8 cellular contexts compared by ENCODE assay signal in genomic region chr17:57739402-57740224, GRCh38. TPM values are rescaled to one million over a fixed set of nuclear protein-coding genes. Genes with fewer than 3 reads are reported as not detected.
DNase-seq lines count a peak whose midpoint lies in the region; ATAC-seq and TF ChIP-seq lines count a peak whose summit lies in the region.

No MANE protein-coding gene starts in this region.

- H3K27me3 Mint-ChIP-seq in CD4-positive, alpha-beta T cell, result no peaks in the 10 kb centered on the region
- peaks cover 70% of the 10 kb centered on the region for H3K27me3 Mint-ChIP-seq in progenitor cell of endocrine pancreas

- TF ChIP-seq CTCF in CD4-positive, alpha-beta T cell (IDR thresholded peaks at IDR 0.05), result peak; percentile 17
- TF ChIP-seq CTCF in progenitor cell of endocrine pancreas (IDR thresholded peaks at IDR 0.05; ENCODE audit: unreplicated experiment), result peak; percentile 35

- no peak overlapping the region for H3K27ac Mint-ChIP-seq in CD4-positive, alpha-beta T cell
- H3K27ac Mint-ChIP-seq in progenitor cell of endocrine pancreas, result no peak overlapping the region

- no peaks in the 10 kb centered on the region for H3K27me3 ChIP-seq in CD4-positive, alpha-beta T cell (ENCODE audit: control insufficient read depth, insufficient read depth, low read length)

- H3K36me3 Mint-ChIP-seq in CD4-positive, alpha-beta T cell (ENCODE audit: low read depth), result no peaks in the 10 kb centered on the region
- H3K36me3 Mint-ChIP-seq in progenitor cell of endocrine pancreas (ENCODE audit: insufficient read depth), result no peaks in the 10 kb centered on the region

- no peak for ATAC-seq in CD4-positive, alpha-beta T cell (ENCODE audit: poor library complexity)
- no peak for ATAC-seq in GM19467 (IDR thresholded peaks at IDR 0.05; ENCODE audit: unreplicated experiment)

- POLR2A ChIA-PET in CD4-positive, alpha-beta T cell (lab: Charles Lee), result no interaction called here

- intact Hi-C loops in CD4-positive, alpha-beta T cell (cut with DNase I, micrococcal nuclease), result no loop called here

- H3K27ac ChIP-seq in CD4-positive, alpha-beta T cell (ENCODE audit: low read depth, low read length), result no peak overlapping the region

- H3K9me3 ChIP-seq in CD4-positive, alpha-beta T cell (ENCODE audit: control insufficient read depth, low read length), result no peaks in the 10 kb centered on the region

- CTCF ChIA-PET in CD4-positive, alpha-beta T cell (lab: Charles Lee), result interaction anchor here (0.8 kb wide), 1 partner anchor 8 kb away, joined by 3 read pairs; no protein-coding TSS in a partner anchor

- H3K4me1 Mint-ChIP-seq in CD4-positive, alpha-beta T cell (ENCODE audit: low read depth), result no peaks in the 10 kb centered on the region
- no peaks in the 10 kb centered on the region for H3K4me1 Mint-ChIP-seq in progenitor cell of endocrine pancreas (ENCODE audit: low read depth)

- no peak overlapping the region for H3K4me3 Mint-ChIP-seq in CD4-positive, alpha-beta T cell
- no peak overlapping the region for H3K4me3 Mint-ChIP-seq in progenitor cell of endocrine pancreas (ENCODE audit: low read depth)

- no peaks in the 10 kb centered on the region for H3K9me3 Mint-ChIP-seq in CD4-positive, alpha-beta T cell
- no peaks in the 10 kb centered on the region for H3K9me3 Mint-ChIP-seq in progenitor cell of endocrine pancreas (ENCODE audit: low read depth)

- DNase-seq in CD4-positive, alpha-beta T cell, result no peak
- DNase-seq in GM19240 (ENCODE audit: insufficient read length, low spot score) (peak; percentile 35), NCI-H510A (lab: John Stamatoyannopoulos, UW) (peak; percentile 41), cerebellum (ENCODE audit: low spot score) (peak; percentile 24), progenitor cell of endocrine pancreas (ENCODE audit: low spot score, unreplicated experiment) (no peak), epidermal melanocyte (ENCODE audit: insufficient read length, low spot score) (no peak), NCI-H187 treated with DMSO at 0.1 percent for 48 hours (lab: John Stamatoyannopoulos, UW) (no peak)

RNA-seq across cellular contexts. Expression of gene CCDC182, which starts 5.5 kb away (rescaled TPM):
- not detected for total RNA-seq in CD4-positive, alpha-beta T cell
- total RNA-seq in cerebellum (not detected), progenitor cell of endocrine pancreas (not detected in 2 replicates)

Comparison
In these comparisons a context has a peak if more than half of its experiments do, and no peak if none do; other contexts are left out.
1. DNase-seq: peak in GM19240 (single experiment), NCI-H510A (single experiment) and cerebellum (single experiment); none in CD4-positive, alpha-beta T cell (0 of 10), progenitor cell of endocrine pancreas (single experiment), epidermal melanocyte (single experiment) and NCI-H187 treated with DMSO at 0.1 percent for 48 hours (single experiment).